Comparison of ENCODE assay signal across 8 cellular contexts in genomic region chr7:114663502-114663901, GRCh38.
DNase-seq lines count a peak whose midpoint lies in the region; ATAC-seq, FAIRE-seq and TF ChIP-seq lines count a peak whose summit lies in the region.

No MANE protein-coding gene starts in this region.

- H3K36me3 ChIP-seq in astrocyte (ENCODE audit: insufficient read depth, low read length), result no peaks in the 10 kb centered on the region

- DNase-seq in NCI-H1436 (lab: John Stamatoyannopoulos, UW) (peak; percentile 44), astrocyte (ENCODE audit: low read depth) (peak; percentile 3), nephron progenitor cell (no peak), middle frontal gyrus (ENCODE audit: extremely low spot score, low spot score) (no peak), sciatic nerve (ENCODE audit: low spot score) (no peak)
- no peak for DNase-seq in T-helper 2 cell treated with Interferon-gamma antibody and Interleukin-4, amounts not matched to agents 5 μg/mL and 100 μg/mL, for 36 hours (ENCODE audit: low spot score)
- DNase-seq in activated naive CD4-positive, alpha-beta T cell (lab: John Stamatoyannopoulos, UW), result no peak

- no peaks in the 10 kb centered on the region for H4K20me1 ChIP-seq in astrocyte (ENCODE audit: insufficient read depth, low read length)

- 0 out of 2 replicates have a peak, but pooled peaks have one; percentile 19 for TF ChIP-seq CTCF in GM12875 (IDR thresholded peaks at IDR 0.05; ENCODE audit: borderline replicate concordance, insufficient read depth, low read depth, low read length)
- peak; percentile 13 for TF ChIP-seq CTCF in astrocyte (IDR thresholded peaks at IDR 0.05; ENCODE audit: insufficient read depth, low read depth, low read length)
- peak; percentile 38 for TF ChIP-seq CTCF in nephron progenitor cell (IDR thresholded peaks at IDR 0.05)

- H3K4me1 Mint-ChIP-seq in astrocyte (ENCODE audit: low read depth, unreplicated experiment), result peaks cover 15% of the 10 kb centered on the region
- H3K4me1 Mint-ChIP-seq in nephron progenitor cell, result peaks cover 28% of the 10 kb centered on the region
- no peaks in the 10 kb centered on the region for H3K4me1 Mint-ChIP-seq in T-helper 2 cell treated with Interferon-gamma antibody and Interleukin-4, amounts not matched to agents 5 μg/mL and 100 μg/mL, for 36 hours (ENCODE audit: low read depth)

- H3K9me3 Mint-ChIP-seq in astrocyte (ENCODE audit: unreplicated experiment) (no peaks in the 10 kb centered on the region), nephron progenitor cell (no peaks in the 10 kb centered on the region)
- H3K9me3 Mint-ChIP-seq in T-helper 2 cell treated with Interferon-gamma antibody and Interleukin-4, amounts not matched to agents 5 μg/mL and 100 μg/mL, for 36 hours, result no peaks in the 10 kb centered on the region

- no peaks in the 10 kb centered on the region for H3K27me3 ChIP-seq in astrocyte (ENCODE audit: insufficient read depth, low read length)

- H2AFZ ChIP-seq in astrocyte (ENCODE audit: low read depth, low read length), result no peak overlapping the region

- H3K4me3 ChIP-seq in GM12875 (ENCODE audit: low read depth, low read length), result no peak overlapping the region
- no peak overlapping the region for H3K4me3 ChIP-seq in astrocyte (ENCODE audit: insufficient read depth, low read depth, low read length)

- H3K36me3 Mint-ChIP-seq in astrocyte (ENCODE audit: low read depth, unreplicated experiment) (no peaks in the 10 kb centered on the region), nephron progenitor cell (ENCODE audit: low read depth) (no peaks in the 10 kb centered on the region)
- no peaks in the 10 kb centered on the region for H3K36me3 Mint-ChIP-seq in T-helper 2 cell treated with Interferon-gamma antibody and Interleukin-4, amounts not matched to agents 5 μg/mL and 100 μg/mL, for 36 hours (ENCODE audit: low read depth)

- H3K27ac Mint-ChIP-seq in astrocyte (ENCODE audit: unreplicated experiment), result no peak overlapping the region
- no peak overlapping the region for H3K27ac Mint-ChIP-seq in nephron progenitor cell
- H3K27ac Mint-ChIP-seq in T-helper 2 cell treated with Interferon-gamma antibody and Interleukin-4, amounts not matched to agents 5 μg/mL and 100 μg/mL, for 36 hours, result no peak overlapping the region

- no peak for FAIRE-seq in astrocyte (lab: Jason Lieb, UNC)

- H3K27ac ChIP-seq in astrocyte (ENCODE audit: low read depth, low read length), result no peak overlapping the region

- no peaks in the 10 kb centered on the region for H3K9me3 ChIP-seq in astrocyte (ENCODE audit: insufficient read depth, low read depth, low read length)

- ATAC-seq in sciatic nerve, result no peak

- intact Hi-C loops in sciatic nerve (cut with DNase I), result no loop called here

- no peak overlapping the region for H3K4me3 Mint-ChIP-seq in astrocyte (ENCODE audit: unreplicated experiment)
- no peak overlapping the region for H3K4me3 Mint-ChIP-seq in nephron progenitor cell
- H3K4me3 Mint-ChIP-seq in T-helper 2 cell treated with Interferon-gamma antibody and Interleukin-4, amounts not matched to agents 5 μg/mL and 100 μg/mL, for 36 hours, result no peak overlapping the region

- no peaks in the 10 kb centered on the region for H3K4me1 ChIP-seq in astrocyte (ENCODE audit: insufficient read depth, low read length)

- H3K9ac ChIP-seq in astrocyte (ENCODE audit: low read length), result no peak overlapping the region

- H3K4me2 ChIP-seq in astrocyte (ENCODE audit: low read length), result no peak overlapping the region

- H3K27me3 Mint-ChIP-seq in astrocyte (ENCODE audit: low read depth, unreplicated experiment) (no peaks in the 10 kb centered on the region), nephron progenitor cell (ENCODE audit: low read depth, poor library complexity) (no peaks in the 10 kb centered on the region)
- H3K27me3 Mint-ChIP-seq in T-helper 2 cell treated with Interferon-gamma antibody and Interleukin-4, amounts not matched to agents 5 μg/mL and 100 μg/mL, for 36 hours (ENCODE audit: low read depth), result peaks cover 3% of the 10 kb centered on the region

- H3K79me2 ChIP-seq in astrocyte (ENCODE audit: insufficient read depth, low read length), result no peaks in the 10 kb centered on the region

Comparison
In these comparisons a context has a peak if more than half of its experiments do, and no peak if none do; other contexts are left out.
1. DNase-seq: peak in NCI-H1436 (single experiment) and astrocyte (single experiment); none in nephron progenitor cell (single experiment), T-helper 2 cell treated with Interferon-gamma antibody and Interleukin-4, amounts not matched to agents 5 μg/mL and 100 μg/mL, for 36 hours (single experiment), middle frontal gyrus (single experiment), sciatic nerve (single experiment) and activated naive CD4-positive, alpha-beta T cell (0 of 4).
2. Peak in every context shown above with its lines, with median percentiles within 50 percentile points of each other: CTCF ChIP-seq.